In the genomic region with DNA sequence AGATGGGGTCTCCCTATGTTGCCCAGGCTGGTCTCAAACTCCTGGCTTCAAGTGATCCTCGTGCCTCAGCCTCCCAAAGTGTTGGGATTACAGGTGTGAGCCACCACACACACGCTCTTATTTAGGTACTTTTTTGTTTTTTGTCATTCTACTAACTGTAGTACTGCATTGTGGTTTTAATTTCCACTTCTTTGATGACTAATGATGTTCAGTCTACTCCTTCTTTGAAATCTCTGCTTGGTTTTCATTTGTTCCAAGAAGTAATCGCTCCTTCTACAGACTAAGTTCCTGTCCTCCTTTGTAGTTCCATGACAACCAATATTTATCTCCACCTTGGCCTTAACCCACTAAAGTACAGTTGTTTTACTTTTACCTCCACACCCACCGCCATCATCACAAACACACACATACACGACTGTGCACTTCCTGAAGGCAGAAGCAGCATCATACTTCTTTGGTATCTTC, we compare ENCODE assay signal across 8 cellular contexts. TPM values are rescaled to one million over a fixed set of nuclear protein-coding genes. Genes with fewer than 3 reads are reported as not detected.
DNase-seq lines count a peak whose midpoint lies in the region; ATAC-seq and TF ChIP-seq lines count a peak whose summit lies in the region.

No MANE protein-coding gene starts in this region.

- no peaks in the 10 kb centered on the region for H3K36me3 Mint-ChIP-seq in HFFc6 (ENCODE audit: low read depth)

- peaks cover 21% of the 10 kb centered on the region for H3K4me1 Mint-ChIP-seq in HFFc6 (ENCODE audit: low read depth)

- H3K23ac ChIP-seq in trophoblast cell (ENCODE audit: low read length), result no peak overlapping the region

- H3K4me1 ChIP-seq in ectodermal cell (ENCODE audit: control insufficient read depth, insufficient read depth, low read length) (peaks cover 7% of the 10 kb centered on the region), trophoblast cell (ENCODE audit: control insufficient read depth in 1 of 2, insufficient read depth in 2 of 2, low read length in 2 of 2) (peaks cover 7 to 8% of the 10 kb centered on the region in 2 experiments)

- no peak for ATAC-seq in HG03039 (IDR thresholded peaks at IDR 0.05; ENCODE audit: unreplicated experiment)

- no peak overlapping the region for H4K91ac ChIP-seq in trophoblast cell (ENCODE audit: low read depth, low read length)

- H3K4me3 ChIP-seq in ectodermal cell (ENCODE audit: insufficient read depth, low read depth, low read length) (peak overlapping the region; percentile 60), trophoblast cell (ENCODE audit: low read depth, low read length) (no peak overlapping the region)

- no peak overlapping the region for H2BK12ac ChIP-seq in trophoblast cell (ENCODE audit: low read length)

- no peak overlapping the region for H3K4ac ChIP-seq in trophoblast cell (ENCODE audit: low read depth, low read length)

- 87 to 88% methylated on average over 5 of the region's 5 CpGs for WGBS in ectodermal cell, 2 experiments
- no CpG with 5 or more reads among the region's 5 CpGs for WGBS in trophoblast cell (ENCODE audit: extremely low coverage, insufficient coverage, insufficient read length)

- no peak overlapping the region for H3K18ac ChIP-seq in trophoblast cell (ENCODE audit: low read length)

- no peak overlapping the region for H3K9ac ChIP-seq in trophoblast cell (ENCODE audit: low read length)

- peaks cover 7% of the 10 kb centered on the region; the same call in 1 of the 2 replicates for H3K27me3 Mint-ChIP-seq in HFFc6 (ENCODE audit: insufficient read depth)

- H3K36me3 ChIP-seq in ectodermal cell (ENCODE audit: control insufficient read depth, insufficient read depth, low read length), result no peaks in the 10 kb centered on the region
- no peaks in the 10 kb centered on the region for H3K36me3 ChIP-seq in trophoblast cell (ENCODE audit: control insufficient read depth in 1 of 2, insufficient read depth in 2 of 2, low read length in 2 of 2)

- H3K4me3 Mint-ChIP-seq in HFFc6, result peak overlapping the region; percentile 75; the same call in 1 of the 2 replicates

- no peak for TF ChIP-seq CTCF in HFFc6 (IDR thresholded peaks at IDR 0.05)

- H3K27ac Mint-ChIP-seq in HFFc6, result peak overlapping the region; percentile 38

- peaks cover 33% of the 10 kb centered on the region for H3K27me3 ChIP-seq in ectodermal cell (ENCODE audit: control insufficient read depth, insufficient read depth, low read length, poor library complexity, severe bottlenecking)
- H3K27me3 ChIP-seq in trophoblast cell (ENCODE audit: insufficient read depth, low read length), result peaks cover 6% of the 10 kb centered on the region

- H2AFZ ChIP-seq in trophoblast cell (ENCODE audit: insufficient read depth, low read length, poor library complexity), result no peak overlapping the region

- no peak overlapping the region for H3K14ac ChIP-seq in trophoblast cell (ENCODE audit: low read length)

- H4K8ac ChIP-seq in trophoblast cell (ENCODE audit: low read depth, low read length), result peak overlapping the region; percentile 17

- no peaks in the 10 kb centered on the region for H3K79me2 ChIP-seq in trophoblast cell (ENCODE audit: control insufficient read depth, insufficient read depth, low read length, poor library complexity)

- H3K4me2 ChIP-seq in trophoblast cell (ENCODE audit: low read length), result no peak overlapping the region

- no peaks in the 10 kb centered on the region for H3K79me1 ChIP-seq in trophoblast cell (ENCODE audit: low read length)

- no peaks in the 10 kb centered on the region for H3K9me3 Mint-ChIP-seq in HFFc6

- no peak overlapping the region for H3K27ac ChIP-seq in ectodermal cell (ENCODE audit: insufficient read depth, low read depth, low read length, poor library complexity, severe bottlenecking)
- no peak overlapping the region for H3K27ac ChIP-seq in trophoblast cell (ENCODE audit: low read depth, low read length)

- no peak overlapping the region for H2AK5ac ChIP-seq in trophoblast cell (ENCODE audit: low read length)

- DNase-seq in HFFc6 (no peak), T-helper 22 cell (ENCODE audit: low read depth) (peak; percentile 45), trophoblast cell (no peak), cortex of kidney (lab: John Stamatoyannopoulos, UW) (no peak), HT-29 (ENCODE audit: low spot score) (no peak), putamen (ENCODE audit: low spot score) (no peak)

- H3K9me3 ChIP-seq in ectodermal cell (ENCODE audit: control insufficient read depth, low read length), result no peaks in the 10 kb centered on the region
- no peaks in the 10 kb centered on the region for H3K9me3 ChIP-seq in trophoblast cell (ENCODE audit: insufficient read depth, low read depth, low read length)

- H2BK120ac ChIP-seq in trophoblast cell (ENCODE audit: insufficient read depth, low read length, poor library complexity), result no peak overlapping the region

- H2BK5ac ChIP-seq in trophoblast cell (ENCODE audit: low read depth, low read length, poor library complexity), result no peak overlapping the region

- no peak overlapping the region for H4K12ac ChIP-seq in trophoblast cell (ENCODE audit: low read depth, low read length)

RNA-seq across cellular contexts. Expression of gene DLEC1, which starts 0.5 kb away (rescaled TPM):
- under 1 TPM in 1 of 6 experiments, not detected in 5; 0.05 TPM for total RNA-seq in HFFc6 (2021; fragmentation: NEBNext Ultra II Directional; extraction: Animal tissue kit (Norgen Biotek cat#: 25700))
- 3.1 TPM for polyA plus RNA-seq in ectodermal cell (2013, experiment 1 of 4)
- polyA plus RNA-seq in ectodermal cell (2013, experiment 2 of 4), result 2.9 TPM
- polyA plus RNA-seq in ectodermal cell (2013, experiment 3 of 4), result 3.4 TPM
- polyA plus RNA-seq in ectodermal cell (2013, experiment 4 of 4), result 3.3 TPM
- polyA plus RNA-seq in trophoblast cell (2013), result 0.03 and 0.45 TPM in 2 replicates
- 0.58 and 0.94 TPM in 2 replicates for total RNA-seq in HT-29 (2014; rRNA removed; shearing (Covaris generic))

RNA-seq across cellular contexts. Expression of gene PLCD1, which starts 9.0 kb away (rescaled TPM):
- 10 to 100 TPM; 11.1 to 22.4 (median 17.6) TPM for total RNA-seq in HFFc6 (2021; fragmentation: NEBNext Ultra II Directional; extraction: Animal tissue kit (Norgen Biotek cat#: 25700))
- polyA plus RNA-seq in ectodermal cell (2013, experiment 1 of 4), result 29.4 TPM
- polyA plus RNA-seq in ectodermal cell (2013, experiment 2 of 4), result 27.7 TPM
- 31.8 TPM for polyA plus RNA-seq in ectodermal cell (2013, experiment 3 of 4)
- 33.0 TPM for polyA plus RNA-seq in ectodermal cell (2013, experiment 4 of 4)
- 14.7 and 15.7 TPM in 2 replicates for polyA plus RNA-seq in trophoblast cell (2013)
- total RNA-seq in HT-29 (2014; rRNA removed; shearing (Covaris generic)), result 7.6 and 9.6 TPM in 2 replicates

RNA-seq across cellular contexts. Expression of gene VILL, which starts 47.9 kb away (rescaled TPM):
- total RNA-seq in HFFc6 (2021; fragmentation: NEBNext Ultra II Directional; extraction: Animal tissue kit (Norgen Biotek cat#: 25700)), result 1 to 10 TPM; 3.5 to 4.6 (median 3.7) TPM
- 4.8 TPM for polyA plus RNA-seq in ectodermal cell (2013, experiment 1 of 4)
- 5.6 TPM for polyA plus RNA-seq in ectodermal cell (2013, experiment 2 of 4)
- polyA plus RNA-seq in ectodermal cell (2013, experiment 3 of 4), result 3.4 TPM
- polyA plus RNA-seq in ectodermal cell (2013, experiment 4 of 4), result 5.2 TPM
- 0.82 and 0.85 TPM in 2 replicates for polyA plus RNA-seq in trophoblast cell (2013)
- 2.2 and 2.4 TPM in 2 replicates for total RNA-seq in HT-29 (2014; rRNA removed; shearing (Covaris generic))
